8 cellular contexts compared by ENCODE assay signal in the genomic region with DNA sequence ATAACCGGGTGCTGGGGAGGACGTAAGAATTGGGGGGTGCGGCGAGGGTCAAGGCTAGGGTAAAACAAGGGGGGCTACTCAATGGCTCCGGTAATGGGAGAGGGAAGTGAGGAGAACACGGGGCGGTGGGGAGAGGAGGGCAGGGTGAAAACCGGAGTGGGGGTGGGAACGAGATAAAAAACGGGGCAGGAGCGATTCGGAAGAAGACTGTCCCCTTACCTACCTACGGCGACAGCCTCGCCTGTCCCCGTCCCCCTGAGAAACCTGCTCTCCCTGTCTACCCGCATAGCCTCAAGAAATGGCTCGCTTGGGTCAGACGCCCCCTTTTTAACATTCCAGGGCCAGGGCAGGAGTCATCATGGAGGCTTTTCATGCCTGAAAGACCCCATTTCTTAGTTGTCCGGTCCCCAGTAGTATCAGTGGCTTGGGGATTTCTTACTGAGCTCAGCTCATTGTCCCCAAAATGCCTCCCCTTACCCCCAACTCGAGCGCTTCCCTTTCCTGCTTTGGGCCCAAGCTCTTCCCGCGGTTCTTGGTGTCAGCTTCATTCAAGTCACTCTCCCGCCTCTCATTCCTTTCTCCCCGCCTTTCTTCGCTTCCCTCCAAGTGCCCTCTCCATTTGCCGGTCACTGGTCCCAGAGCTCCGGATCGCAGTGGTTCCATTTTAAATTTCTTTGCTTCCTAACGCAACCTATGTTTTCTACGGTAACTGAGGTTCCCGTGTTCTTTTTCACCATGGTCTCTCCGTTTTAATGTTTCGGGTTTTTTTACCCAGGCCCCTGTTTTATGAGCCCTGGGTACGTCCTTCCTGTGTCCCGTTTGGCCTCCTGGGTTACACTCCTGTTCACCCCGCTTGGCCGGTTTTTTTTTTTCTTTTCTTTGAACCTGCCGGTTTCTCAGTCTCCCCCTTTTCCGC. TPM values are rescaled to one million over a fixed set of nuclear protein-coding genes. Genes with fewer than 3 reads are reported as not detected.
A peak's percentile ranks its signal among the peaks of the same experiment; 100 is the strongest.
DNase-seq lines count a peak whose midpoint lies in the region; ATAC-seq and TF ChIP-seq lines count a peak whose summit lies in the region.

No MANE protein-coding gene starts in this region.

- DNase-seq in ELR (ENCODE audit: low read depth) (peak; percentile 74), WTC11 (ENCODE audit: low spot score) (peak; percentile 42), mucosa of descending colon (peak; percentile 56 to 66 (median 60)), tibial nerve (ENCODE audit: low spot score in 2 of 2) (peak in 1 of 2 donors; percentile 32)
- DNase-seq in Jurkat, Clone E6-1 (ENCODE audit: low read depth, low spot score): no peak

- H3K4me3 ChIP-seq in Jurkat, Clone E6-1 (ENCODE audit: low read length): peak overlapping the region; percentile 82
- H3K4me3 ChIP-seq in mucosa of descending colon (peak overlapping the region; percentile 58), tibial nerve (peak overlapping the region; percentile 73 to 90 (median 84))

- H3K27ac ChIP-seq in tibial nerve: peak overlapping the region; percentile 92 to 99 (median 96)

- POLR2A ChIA-PET in WTC11 (lab: Charles Lee): interaction anchor here (0.9 to 2.0 kb wide), 3 partner anchors 41 to 188 kb away, joined by 3 to 5 read pairs (median 5); a partner anchor contains a TSS

- H3K36me3 Mint-ChIP-seq in WTC11: peaks cover 15% of the 10 kb centered on the region

- H3K4me1 ChIP-seq in mucosa of descending colon (ENCODE audit: low read depth) (peaks cover 23% of the 10 kb centered on the region), tibial nerve (peaks cover 0 to 49% (median 13%) of the 10 kb centered on the region in 4 donors)

- peaks cover 45% of the 10 kb centered on the region for H3K4me1 Mint-ChIP-seq in WTC11

- H3K9me3 ChIP-seq in mucosa of descending colon (no peaks in the 10 kb centered on the region), tibial nerve (no peaks in the 10 kb centered on the region)

- no peak for TF ChIP-seq CTCF in WTC11 (IDR thresholded peaks at IDR 0.05)
- TF ChIP-seq CTCF in mucosa of descending colon (IDR thresholded peaks at IDR 0.05): no peak
- TF ChIP-seq CTCF in tibial nerve (IDR thresholded peaks at IDR 0.05): no peak

- CTCF ChIA-PET in WTC11 (lab: Charles Lee): interaction anchor here (0.6 to 1.2 kb wide), 4 partner anchors 58 to 313 kb away, joined by 3 to 7 read pairs (median 3); no protein-coding TSS in a partner anchor

- H3K27ac Mint-ChIP-seq in WTC11: peak overlapping the region; percentile 94

- H3K4me3 Mint-ChIP-seq in WTC11: peak overlapping the region; percentile 89

- no peaks in the 10 kb centered on the region for H3K27me3 Mint-ChIP-seq in WTC11 (ENCODE audit: low read depth)

- 2% methylated on average over 41 of the region's 41 CpGs for WGBS in tibial nerve, 2 donors

- H3K36me3 ChIP-seq in mucosa of descending colon (ENCODE audit: low read depth): no peaks in the 10 kb centered on the region
- H3K36me3 ChIP-seq in tibial nerve: peaks cover 0 to 4% (median 3%) of the 10 kb centered on the region in 3 donors

- TF ChIP-seq EP300 in tibial nerve (IDR thresholded peaks at IDR 0.05): no peak

- no peaks in the 10 kb centered on the region for H3K9me3 Mint-ChIP-seq in WTC11

- intact Hi-C loops in mucosa of descending colon (cut with DNase I, micrococcal nuclease): no loop called here

- ATAC-seq in WTC11 (peak; percentile 47), esophagus mucosa (peak; percentile 59), mucosa of descending colon (peak; percentile 48), HG02852 (IDR thresholded peaks at IDR 0.05; ENCODE audit: unreplicated experiment) (no peak), HG03280 (IDR thresholded peaks at IDR 0.05; ENCODE audit: unreplicated experiment) (no peak)

- H3K27me3 ChIP-seq in tibial nerve: no peaks in the 10 kb centered on the region

- peak in 1 of 2 donors; percentile 25 for TF ChIP-seq POLR2A in tibial nerve (IDR thresholded peaks at IDR 0.05)

TF ChIP-seq in WTC11, 78 proteins besides CTCF, POLR2A, EP300 and RAD21 (continues in another document):
- TF ChIP-seq, protein P1, sequence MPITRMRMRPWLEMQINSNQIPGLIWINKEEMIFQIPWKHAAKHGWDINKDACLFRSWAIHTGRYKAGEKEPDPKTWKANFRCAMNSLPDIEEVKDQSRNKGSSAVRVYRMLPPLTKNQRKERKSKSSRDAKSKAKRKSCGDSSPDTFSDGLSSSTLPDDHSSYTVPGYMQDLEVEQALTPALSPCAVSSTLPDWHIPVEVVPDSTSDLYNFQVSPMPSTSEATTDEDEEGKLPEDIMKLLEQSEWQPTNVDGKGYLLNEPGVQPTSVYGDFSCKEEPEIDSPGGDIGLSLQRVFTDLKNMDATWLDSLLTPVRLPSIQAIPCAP (CRISPR knock-in tag; IDR thresholded peaks at IDR 0.05): 0 out of 2 replicates have a peak, but pooled peaks have one; percentile 22
- peak; percentile 28; the same call in 1 of the 2 replicates for TF ChIP-seq NFATC4 (CRISPR knock-in tag; IDR thresholded peaks at IDR 0.05)
- TF ChIP-seq ETV6 (CRISPR knock-in tag; IDR thresholded peaks at IDR 0.05): 0 out of 2 replicates have a peak, but pooled peaks have one; percentile 16
- TF ChIP-seq FOXK1 (CRISPR knock-in tag; IDR thresholded peaks at IDR 0.05): no peak
- peak; percentile 28; the same call in 1 of the 2 replicates for TF ChIP-seq SP1 (CRISPR knock-in tag; conservative IDR thresholded peaks at IDR 0.05)
- TF ChIP-seq, protein P2, sequence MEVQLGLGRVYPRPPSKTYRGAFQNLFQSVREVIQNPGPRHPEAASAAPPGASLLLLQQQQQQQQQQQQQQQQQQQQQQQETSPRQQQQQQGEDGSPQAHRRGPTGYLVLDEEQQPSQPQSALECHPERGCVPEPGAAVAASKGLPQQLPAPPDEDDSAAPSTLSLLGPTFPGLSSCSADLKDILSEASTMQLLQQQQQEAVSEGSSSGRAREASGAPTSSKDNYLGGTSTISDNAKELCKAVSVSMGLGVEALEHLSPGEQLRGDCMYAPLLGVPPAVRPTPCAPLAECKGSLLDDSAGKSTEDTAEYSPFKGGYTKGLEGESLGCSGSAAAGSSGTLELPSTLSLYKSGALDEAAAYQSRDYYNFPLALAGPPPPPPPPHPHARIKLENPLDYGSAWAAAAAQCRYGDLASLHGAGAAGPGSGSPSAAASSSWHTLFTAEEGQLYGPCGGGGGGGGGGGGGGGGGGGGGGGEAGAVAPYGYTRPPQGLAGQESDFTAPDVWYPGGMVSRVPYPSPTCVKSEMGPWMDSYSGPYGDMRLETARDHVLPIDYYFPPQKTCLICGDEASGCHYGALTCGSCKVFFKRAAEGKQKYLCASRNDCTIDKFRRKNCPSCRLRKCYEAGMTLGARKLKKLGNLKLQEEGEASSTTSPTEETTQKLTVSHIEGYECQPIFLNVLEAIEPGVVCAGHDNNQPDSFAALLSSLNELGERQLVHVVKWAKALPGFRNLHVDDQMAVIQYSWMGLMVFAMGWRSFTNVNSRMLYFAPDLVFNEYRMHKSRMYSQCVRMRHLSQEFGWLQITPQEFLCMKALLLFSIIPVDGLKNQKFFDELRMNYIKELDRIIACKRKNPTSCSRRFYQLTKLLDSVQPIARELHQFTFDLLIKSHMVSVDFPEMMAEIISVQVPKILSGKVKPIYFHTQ (CRISPR knock-in tag; IDR thresholded peaks at IDR 0.05): no peak
- TF ChIP-seq PRRX2 (CRISPR knock-in tag; IDR thresholded peaks at IDR 0.05): 0 out of 2 replicates have a peak, but pooled peaks have one; percentile 71
- TF ChIP-seq, protein P3, sequence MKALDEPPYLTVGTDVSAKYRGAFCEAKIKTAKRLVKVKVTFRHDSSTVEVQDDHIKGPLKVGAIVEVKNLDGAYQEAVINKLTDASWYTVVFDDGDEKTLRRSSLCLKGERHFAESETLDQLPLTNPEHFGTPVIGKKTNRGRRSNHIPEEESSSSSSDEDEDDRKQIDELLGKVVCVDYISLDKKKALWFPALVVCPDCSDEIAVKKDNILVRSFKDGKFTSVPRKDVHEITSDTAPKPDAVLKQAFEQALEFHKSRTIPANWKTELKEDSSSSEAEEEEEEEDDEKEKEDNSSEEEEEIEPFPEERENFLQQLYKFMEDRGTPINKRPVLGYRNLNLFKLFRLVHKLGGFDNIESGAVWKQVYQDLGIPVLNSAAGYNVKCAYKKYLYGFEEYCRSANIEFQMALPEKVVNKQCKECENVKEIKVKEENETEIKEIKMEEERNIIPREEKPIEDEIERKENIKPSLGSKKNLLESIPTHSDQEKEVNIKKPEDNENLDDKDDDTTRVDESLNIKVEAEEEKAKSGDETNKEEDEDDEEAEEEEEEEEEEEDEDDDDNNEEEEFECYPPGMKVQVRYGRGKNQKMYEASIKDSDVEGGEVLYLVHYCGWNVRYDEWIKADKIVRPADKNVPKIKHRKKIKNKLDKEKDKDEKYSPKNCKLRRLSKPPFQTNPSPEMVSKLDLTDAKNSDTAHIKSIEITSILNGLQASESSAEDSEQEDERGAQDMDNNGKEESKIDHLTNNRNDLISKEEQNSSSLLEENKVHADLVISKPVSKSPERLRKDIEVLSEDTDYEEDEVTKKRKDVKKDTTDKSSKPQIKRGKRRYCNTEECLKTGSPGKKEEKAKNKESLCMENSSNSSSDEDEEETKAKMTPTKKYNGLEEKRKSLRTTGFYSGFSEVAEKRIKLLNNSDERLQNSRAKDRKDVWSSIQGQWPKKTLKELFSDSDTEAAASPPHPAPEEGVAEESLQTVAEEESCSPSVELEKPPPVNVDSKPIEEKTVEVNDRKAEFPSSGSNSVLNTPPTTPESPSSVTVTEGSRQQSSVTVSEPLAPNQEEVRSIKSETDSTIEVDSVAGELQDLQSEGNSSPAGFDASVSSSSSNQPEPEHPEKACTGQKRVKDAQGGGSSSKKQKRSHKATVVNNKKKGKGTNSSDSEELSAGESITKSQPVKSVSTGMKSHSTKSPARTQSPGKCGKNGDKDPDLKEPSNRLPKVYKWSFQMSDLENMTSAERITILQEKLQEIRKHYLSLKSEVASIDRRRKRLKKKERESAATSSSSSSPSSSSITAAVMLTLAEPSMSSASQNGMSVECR (CRISPR knock-in tag; IDR thresholded peaks at IDR 0.05; ENCODE audit: borderline replicate concordance): 0 out of 2 replicates have a peak, but pooled peaks have one; percentile 30

RNA-seq across cellular contexts. Expression of a gene that starts 1.2 kb away (rescaled TPM):
- 70.4 TPM for polyA plus RNA-seq in Jurkat, Clone E6-1 (2012; ENCODE audit: insufficient read depth, insufficient read length)
- total RNA-seq in WTC11 (2021): 59.0 to 74.2 TPM (median 60.5 TPM) in 3 replicates
- total RNA-seq in esophagus mucosa: 86.7 TPM
- 100 to 1,000 TPM; 103 to 159 (median 119) TPM for total RNA-seq in mucosa of descending colon
- total RNA-seq in tibial nerve: 10 to 100 TPM; 39.8 to 66.9 (median 48.0) TPM

RNA-seq across cellular contexts. Expression of a gene that starts 41.7 kb away (rescaled TPM):
- 12.0 TPM for polyA plus RNA-seq in Jurkat, Clone E6-1 (2012; ENCODE audit: insufficient read depth, insufficient read length)
- 69.7 to 82.5 TPM (median 74.4 TPM) in 3 replicates for total RNA-seq in WTC11 (2021)
- 14.5 TPM for total RNA-seq in esophagus mucosa
- total RNA-seq in mucosa of descending colon: 100 to 1,000 TPM in 1 of 3 donors, 10 to 100 TPM in 2; 56.2 to 131 (median 68.7) TPM
- 10 to 100 TPM; 26.8 to 53.1 (median 34.0) TPM for total RNA-seq in tibial nerve

RNA-seq across cellular contexts. Expression of a gene that starts 45.6 kb away (rescaled TPM):
- polyA plus RNA-seq in Jurkat, Clone E6-1 (2012; ENCODE audit: insufficient read depth, insufficient read length): 127 TPM
- total RNA-seq in WTC11 (2021) (34.5 to 35.9 TPM (median 35.2 TPM) in 3 replicates), esophagus mucosa (16.2 TPM), mucosa of descending colon (10 to 100 TPM in 2 of 3 donors, 1 to 10 TPM in 1; 9.8 to 14.7 (median 14.0) TPM), tibial nerve (10 to 100 TPM in 1 of 4 donors, 1 to 10 TPM in 3; 4.8 to 17.3 (median 8.4) TPM)

Comparison
In these comparisons a context has a peak if more than half of its experiments do, and no peak if none do; other contexts are left out.
1. ATAC-seq: peak in WTC11 (single experiment), esophagus mucosa (single experiment) and mucosa of descending colon (single experiment); none in HG02852 (single experiment) and HG03280 (single experiment).
2. Peak in every context shown above with its lines, with median percentiles within 50 percentile points of each other: H3K4me3 ChIP-seq.